In genomic region chr16:31204871-31205666, GRCh38 we compare ENCODE assay signal across 31 cellular contexts. TPM values are rescaled to one million over a fixed set of nuclear protein-coding genes. Genes with fewer than 3 reads are reported as not detected.
DNase-seq lines count a peak whose midpoint lies in the region; ATAC-seq, FAIRE-seq and TF ChIP-seq lines count a peak whose summit lies in the region.
"Had no signal": no experiment of that assay in that cellular context is flagged by ENCODE, and none has a peak within 500 bp of the region (broad histone marks: within the 10 kb centered on the region; RNA-seq: fewer than 3 reads in every experiment).

No MANE protein-coding gene starts in this region.

- H3K79me2 ChIP-seq in HepG2 (ENCODE audit: insufficient read depth, low read length) = no peaks in the 10 kb centered on the region

- H3K4me3 ChIP-seq in HepG2 (replicated peaks in 1 of 3; ENCODE audit: insufficient read depth in 1 of 3, low read depth in 2 of 3, low read length in 3 of 3) (no peak overlapping the region), right lobe of liver (no peak overlapping the region), aorta (ENCODE audit: low read length in 2 of 2) (no peak overlapping the region), BE2C (ENCODE audit: low read depth, low read length) (no peak overlapping the region)
- H3K4me3 ChIP-seq: ascending aorta, left lung had no signal

- no peak overlapping the region for H3K4me2 ChIP-seq in HepG2 (ENCODE audit: low read depth, low read length)

- TF ChIP-seq CTCF in HepG2 (CRISPR knock-in tag; IDR thresholded peaks at IDR 0.05) (no peak), right lobe of liver (IDR thresholded peaks at IDR 0.05) (no peak), BE2C (IDR thresholded peaks at IDR 0.05; ENCODE audit: low read depth, low read length) (no peak)

- FAIRE-seq in HepG2 (lab: Jason Lieb, UNC) = no peak
- FAIRE-seq: G401.6, islet of Langerhans, RCC 7860 had no signal

- H3K27ac Mint-ChIP-seq in activated CD4-positive, alpha-beta memory T cell treated with anti-CD3 and anti-CD28 coated beads for 36 hours = peak overlapping the region; percentile 42
- peak overlapping the region; percentile 48 for H3K27ac Mint-ChIP-seq in memory B cell
- H3K27ac Mint-ChIP-seq: activated CD8-positive, alpha-beta memory T cell treated with anti-CD3 and anti-CD28 coated beads, Interleukin-2, amount 10 ng/mL, durations not matched to agents 7 days and 5 days; activated naive CD8-positive, alpha-beta T cell treated with anti-CD3 and anti-CD28 coated beads for 36 hours; H9; stimulated activated naive B cell treated with anti-CD40 and anti-IgM and Interleukin-4, amounts not matched to agents 10 μg/mL and 1 μg/mL and 100 μg/mL, for 72 hours had no signal

- H3K4me1 Mint-ChIP-seq in activated CD4-positive, alpha-beta memory T cell treated with anti-CD3 and anti-CD28 coated beads for 36 hours (ENCODE audit: low read depth) = peaks cover 31% of the 10 kb centered on the region
- peaks cover 33% of the 10 kb centered on the region for H3K4me1 Mint-ChIP-seq in memory B cell

- TF ChIP-seq POLR2A in HepG2 (IDR thresholded peaks at IDR 0.05; ENCODE audit: insufficient read depth in 1 of 2, low read depth in 2 of 2, low read length in 2 of 2) (no peak), right lobe of liver (IDR thresholded peaks at IDR 0.05) (no peak)

- H3K36me3 ChIP-seq in HepG2 (replicated peaks in 1 of 2; ENCODE audit: control insufficient read depth in 1 of 2, insufficient read depth in 2 of 2, low read length in 2 of 2) (no peaks in the 10 kb centered on the region), right lobe of liver (no peaks in the 10 kb centered on the region), aorta (ENCODE audit: control insufficient read depth in 1 of 2, insufficient read depth in 2 of 2, low read length in 1 of 2) (no peaks in the 10 kb centered on the region), BE2C (no peaks in the 10 kb centered on the region)
- H3K36me3 ChIP-seq: left lung had no signal

- peaks cover 3 to 39% of the 10 kb centered on the region in 2 experiments; a peak in 4 of 5 replicates for H3K27me3 ChIP-seq in HepG2 (ENCODE audit: control insufficient read depth in 1 of 2, insufficient read depth in 2 of 2, low read length in 2 of 2)
- H3K27me3 ChIP-seq in right lobe of liver = no peaks in the 10 kb centered on the region
- H3K27me3 ChIP-seq in aorta (ENCODE audit: control insufficient read depth in 1 of 2, insufficient read depth in 2 of 2, low read length in 1 of 2) = no peaks in the 10 kb centered on the region
- peaks cover 51% of the 10 kb centered on the region for H3K27me3 ChIP-seq in BE2C
- H3K27me3 ChIP-seq: ascending aorta, left lung had no signal

- CTCF ChIA-PET in HepG2 (lab: Yijun Ruan, JAX; ENCODE audit: low intra/inter-chr PET ratio, low total read pairs) = no interaction called here
- CTCF ChIA-PET in activated CD4-positive, alpha-beta memory T cell treated with anti-CD3 and anti-CD28 coated beads for 36 hours (lab: Charles Lee) = interaction anchor here (0.6 to 0.7 kb wide), 2 partner anchors 12 to 57 kb away, joined by 3 read pairs; no protein-coding TSS in a partner anchor

- H3K4me1 ChIP-seq in HepG2 (ENCODE audit: insufficient read depth, low read length) (peaks cover 55% of the 10 kb centered on the region), right lobe of liver (peaks cover 0 to 17% (median 0%) of the 10 kb centered on the region in 4 donors), aorta (ENCODE audit: control insufficient read depth in 1 of 2, insufficient read depth in 2 of 2, low read length in 2 of 2) (no peaks in the 10 kb centered on the region), BE2C (no peaks in the 10 kb centered on the region)

- no peak for TF ChIP-seq RAD21 in HepG2 (CRISPR knock-in tag; IDR thresholded peaks at IDR 0.05)

- H3K9me3 Mint-ChIP-seq in activated CD4-positive, alpha-beta memory T cell treated with anti-CD3 and anti-CD28 coated beads for 36 hours = no peaks in the 10 kb centered on the region
- H3K9me3 Mint-ChIP-seq in memory B cell = peaks cover 1% of the 10 kb centered on the region
- H3K9me3 Mint-ChIP-seq: activated naive CD8-positive, alpha-beta T cell treated with anti-CD3 and anti-CD28 coated beads for 36 hours; H9 had no signal

- no peaks in the 10 kb centered on the region for H3K27me3 Mint-ChIP-seq in activated CD4-positive, alpha-beta memory T cell treated with anti-CD3 and anti-CD28 coated beads for 36 hours
- no peaks in the 10 kb centered on the region for H3K27me3 Mint-ChIP-seq in memory B cell
- H3K27me3 Mint-ChIP-seq: activated naive CD8-positive, alpha-beta T cell treated with anti-CD3 and anti-CD28 coated beads for 36 hours; stimulated activated naive B cell treated with anti-CD40 and anti-IgM and Interleukin-4, amounts not matched to agents 10 μg/mL and 1 μg/mL and 100 μg/mL, for 72 hours had no signal

- H2AFZ ChIP-seq in HepG2 (ENCODE audit: low read length) = no peak overlapping the region

- POLR2A ChIA-PET in HepG2 (lab: Yijun Ruan, JAX) = interaction anchor here (0.9 kb wide), 1 partner anchor 26 kb away, joined by 3 read pairs; the partner anchor contains the start of gene FUS
- POLR2A ChIA-PET in activated CD4-positive, alpha-beta memory T cell treated with anti-CD3 and anti-CD28 coated beads for 36 hours (lab: Charles Lee) = no interaction called here

- no TSS peak for BruUV-seq in HepG2 (replicated peaks; lab: Mats Ljungman, UMichigan)

- H3K4me3 Mint-ChIP-seq in activated CD4-positive, alpha-beta memory T cell treated with anti-CD3 and anti-CD28 coated beads for 36 hours = no peak overlapping the region
- no peak overlapping the region for H3K4me3 Mint-ChIP-seq in memory B cell
- H3K4me3 Mint-ChIP-seq: activated CD8-positive, alpha-beta memory T cell treated with anti-CD3 and anti-CD28 coated beads, Interleukin-2, amount 10 ng/mL, durations not matched to agents 7 days and 5 days; activated naive CD8-positive, alpha-beta T cell treated with anti-CD3 and anti-CD28 coated beads for 36 hours; H9; stimulated activated naive B cell treated with anti-CD40 and anti-IgM and Interleukin-4, amounts not matched to agents 10 μg/mL and 1 μg/mL and 100 μg/mL, for 72 hours had no signal

- no peak overlapping the region for H3K9ac ChIP-seq in HepG2 (ENCODE audit: insufficient read depth, low read depth, low read length)

- TF ChIP-seq EP300 in HepG2 (IDR thresholded peaks at IDR 0.05; ENCODE audit: low read depth in 2 of 2, low read length in 2 of 2) = no peak
- no peak for TF ChIP-seq EP300 in HepG2 (CRISPR knock-in tag; IDR thresholded peaks at IDR 0.05; ENCODE audit: borderline replicate concordance)

- 51% methylated on average over 9 of the region's 9 CpGs for WGBS in HepG2 (ENCODE audit: low lambda C conversion rate)
- WGBS in right lobe of liver (ENCODE audit: insufficient coverage, low coverage, low lambda C conversion rate, missing lambda C conversion rate) = 76% methylated on average over 7 of the region's 9 CpGs
- 86 to 91% methylated on average over 9 of the region's 9 CpGs for WGBS in aorta, 2 donors

- ATAC-seq in HepG2 (no peak), right lobe of liver (no peak), memory B cell (ENCODE audit: low read depth) (no peak), aorta (ENCODE audit: low FRiP score) (no peak)
- ATAC-seq: activated CD8-positive, alpha-beta memory T cell treated with anti-CD3 and anti-CD28 coated beads, Interleukin-2, amount 10 ng/mL, durations not matched to agents 7 days and 5 days; left lung; stimulated activated naive B cell treated with anti-CD40 and anti-IgM and Interleukin-4, amounts not matched to agents 10 μg/mL and 1 μg/mL and 100 μg/mL, for 72 hours had no signal

- intact Hi-C loops in HepG2 (cut with micrococcal nuclease; ENCODE audit: unreplicated experiment) = loop anchor here (5.0 kb wide), 1 partner anchor 237 kb away; the partner anchor contains the start of gene ZNF843
- intact Hi-C loops in right lobe of liver (cut with DNase I) = no loop called here
- intact Hi-C loops in activated CD4-positive, alpha-beta memory T cell treated with anti-CD3 and anti-CD28 coated beads for 36 hours (cut with micrococcal nuclease) = loop anchor here (5.0 kb wide), 2 partner anchors 147 to 237 kb away; partner anchors contain the start of gene ZNF843
- intact Hi-C loops in aorta (cut with DNase I) = no loop called here

- no peaks in the 10 kb centered on the region for H4K20me1 ChIP-seq in HepG2 (ENCODE audit: insufficient read depth, low read length)

- H3K9me3 ChIP-seq in HepG2 (ENCODE audit: low read length) (no peaks in the 10 kb centered on the region), right lobe of liver (no peaks in the 10 kb centered on the region), aorta (ENCODE audit: control insufficient read depth, low read length) (no peaks in the 10 kb centered on the region), BE2C (no peaks in the 10 kb centered on the region)
- H3K9me3 ChIP-seq: ascending aorta, left lung had no signal

- H3K27ac ChIP-seq in HepG2 (ENCODE audit: extremely low read length, insufficient read depth, low read length) = no peak overlapping the region
- H3K27ac ChIP-seq in right lobe of liver = no peak overlapping the region
- H3K27ac ChIP-seq in aorta (ENCODE audit: low read depth in 1 of 2, low read length in 2 of 2) = no peak overlapping the region
- H3K27ac ChIP-seq: ascending aorta, left lung had no signal

- in situ Hi-C loops in HepG2 (cut with HindIII; ENCODE audit: extremely low pct_ligation_motif_present, low pct_unique_long_range_greater_than_20kb) = loop anchor here (25.0 kb wide), 2 partner anchors 232 to 657 kb away; partner anchors contain the start of genes COX6A2, ZNF267 and ZNF843

- no peak for DNase-seq in HepG2 (ENCODE audit: low spot score)
- DNase-seq in right lobe of liver = no peak
- no peak for DNase-seq in activated CD4-positive, alpha-beta memory T cell treated with anti-CD3 and anti-CD28 coated beads for 36 hours
- no peak for DNase-seq in memory B cell (ENCODE audit: low spot score in 2 of 2)
- DNase-seq in aorta = peak; percentile 16 to 18
- DNase-seq in BE2C = no peak
- no peak for DNase-seq in NCI-H1417 treated with DMSO at 0.1 percent for 48 hours (lab: John Stamatoyannopoulos, UW)
- DNase-seq in NK-92 (lab: John Stamatoyannopoulos, UW; ENCODE audit: unreplicated experiment) = no peak
- DNase-seq: activated CD4-positive, alpha-beta T cell treated with anti-CD3 and anti-CD28 coated beads, Interleukin-2, amount 50 U/mL, for 1 hour; activated CD8-positive, alpha-beta memory T cell treated with anti-CD3 and anti-CD28 coated beads, Interleukin-2, amount 10 ng/mL, durations not matched to agents 7 days and 5 days; activated naive CD8-positive, alpha-beta T cell treated with anti-CD3 and anti-CD28 coated beads for 36 hours; C1 segment of cervical spinal cord; Calu3; cortex of kidney; DMS79; erythroblast; H9; head of caudate nucleus; Kasumi-1; left lung; mesenchymal stem cell; NCI-H1436; NCI-H345; occipital lobe; stimulated activated naive B cell treated with anti-CD40 and anti-IgM and Interleukin-4, amounts not matched to agents 10 μg/mL and 1 μg/mL and 100 μg/mL, for 72 hours; substantia nigra; T-helper 9 cell had no signal

- peaks cover 4% of the 10 kb centered on the region for H3K36me3 Mint-ChIP-seq in activated CD4-positive, alpha-beta memory T cell treated with anti-CD3 and anti-CD28 coated beads for 36 hours
- peaks cover 11% of the 10 kb centered on the region for H3K36me3 Mint-ChIP-seq in memory B cell
- H3K36me3 Mint-ChIP-seq: activated naive CD8-positive, alpha-beta T cell treated with anti-CD3 and anti-CD28 coated beads for 36 hours had no signal

RNA-seq across cellular contexts. Expression of gene PYCARD, which starts 2.5 kb away (rescaled TPM):
- 4.4 and 4.8 TPM in 2 replicates for total RNA-seq in HepG2 (2016; rRNA removed; fragmentation: Illumina TruSeq; extraction: Trizol)
- 3.8 and 4.5 TPM in 2 replicates for total RNA-seq in HepG2 (2016; cell fraction: cytosol; rRNA removed; fragmentation: Illumina TruSeq; extraction: Trizol; ENCODE audit: low read depth)
- 3.7 and 4.7 TPM in 2 replicates for total RNA-seq in HepG2 (2016; cell fraction: insoluble cytoplasmic fraction; rRNA removed; fragmentation: Illumina TruSeq; extraction: Trizol)
- 3.8 and 5.0 TPM in 2 replicates for total RNA-seq in HepG2 (2016; cell fraction: membrane; rRNA removed; fragmentation: Illumina TruSeq; extraction: Trizol)
- 1.8 and 2.4 TPM in 2 replicates for total RNA-seq in HepG2 (2016; cell fraction: nucleus; rRNA removed; fragmentation: Illumina TruSeq; extraction: Trizol)
- polyA plus RNA-seq in HepG2 (2011; rRNA removed) = 6.0 and 9.2 TPM in 2 replicates
- 3.7 and 11.2 TPM in 2 replicates for polyA plus RNA-seq in HepG2 (2011; cell fraction: cytosol; rRNA removed)
- 7.2 and 9.7 TPM in 2 replicates for polyA plus RNA-seq in HepG2 (2011; cell fraction: nucleus; rRNA removed)
- polyA plus RNA-seq in HepG2 (2012) = 3.6 and 4.1 TPM in 2 replicates
- polyA plus RNA-seq in HepG2 (2016; cell fraction: cytosol; fragmentation: Illumina TruSeq; extraction: Trizol; ENCODE audit: low read depth) = 3.8 and 5.0 TPM in 2 replicates
- polyA plus RNA-seq in HepG2 (2016; cell fraction: insoluble cytoplasmic fraction; fragmentation: Illumina TruSeq; extraction: Trizol; ENCODE audit: low read depth) = 4.4 and 4.5 TPM in 2 replicates
- 2.7 and 3.2 TPM in 2 replicates for polyA plus RNA-seq in HepG2 (2016; cell fraction: membrane; fragmentation: Illumina TruSeq; extraction: Trizol; ENCODE audit: low read depth)
- 0.87 and 3.1 TPM in 2 replicates for polyA plus RNA-seq in HepG2 (2016; cell fraction: nucleus; fragmentation: Illumina TruSeq; extraction: Trizol; ENCODE audit: insufficient read depth, low read depth)
- polyA minus RNA-seq in HepG2 (2011; rRNA and poly(A)+ RNA removed; ENCODE audit: low replicate concordance) = 7.8 TPM in 1 of 2 replicates, not detected in the other
- 2.7 and 4.6 TPM in 2 replicates for polyA minus RNA-seq in HepG2 (2011; cell fraction: cytosol; rRNA and poly(A)+ RNA removed)
- 0.64 TPM in 1 of 2 replicates, not detected in the other for polyA minus RNA-seq in HepG2 (2011; cell fraction: nucleus; rRNA and poly(A)+ RNA removed)
- total RNA-seq in right lobe of liver = 10 to 100 TPM in 3 of 6 experiments, 1 to 10 TPM in 3; 5.7 to 14.9 (median 9.6) TPM
- 10 to 100 TPM; 13.6 to 14.6 TPM for total RNA-seq in activated CD4-positive, alpha-beta memory T cell treated with anti-CD3 and anti-CD28 coated beads for 36 hours
- total RNA-seq in aorta = 10 to 100 TPM; 13.3 to 23.9 TPM
- 10 to 100 TPM; 14.7 to 52.7 TPM for polyA plus RNA-seq in aorta
- polyA plus RNA-seq in BE2C (2012; ENCODE audit: insufficient read depth, insufficient read length, low read depth) = not detected

RNA-seq across cellular contexts. Expression of gene TRIM72, which starts 8.8 kb away (rescaled TPM):
- total RNA-seq in HepG2 (2016; rRNA removed; fragmentation: Illumina TruSeq; extraction: Trizol) = not detected in 2 replicates
- not detected in 2 replicates for total RNA-seq in HepG2 (2016; cell fraction: cytosol; rRNA removed; fragmentation: Illumina TruSeq; extraction: Trizol; ENCODE audit: low read depth)
- not detected in 2 replicates for total RNA-seq in HepG2 (2016; cell fraction: insoluble cytoplasmic fraction; rRNA removed; fragmentation: Illumina TruSeq; extraction: Trizol)
- total RNA-seq in HepG2 (2016; cell fraction: membrane; rRNA removed; fragmentation: Illumina TruSeq; extraction: Trizol) = not detected in 2 replicates
- total RNA-seq in HepG2 (2016; cell fraction: nucleus; rRNA removed; fragmentation: Illumina TruSeq; extraction: Trizol) = not detected in 2 replicates
- not detected in 2 replicates for polyA plus RNA-seq in HepG2 (2011; rRNA removed)
- polyA plus RNA-seq in HepG2 (2011; cell fraction: cytosol; rRNA removed) = not detected in 2 replicates
- polyA plus RNA-seq in HepG2 (2011; cell fraction: nucleus; rRNA removed) = 0.05 TPM in 1 of 2 replicates, not detected in the other
- polyA plus RNA-seq in HepG2 (2012) = not detected in 2 replicates
- polyA plus RNA-seq in HepG2 (2016; cell fraction: cytosol; fragmentation: Illumina TruSeq; extraction: Trizol; ENCODE audit: low read depth) = not detected in 2 replicates
- not detected in 2 replicates for polyA plus RNA-seq in HepG2 (2016; cell fraction: insoluble cytoplasmic fraction; fragmentation: Illumina TruSeq; extraction: Trizol; ENCODE audit: low read depth)
- not detected in 2 replicates for polyA plus RNA-seq in HepG2 (2016; cell fraction: membrane; fragmentation: Illumina TruSeq; extraction: Trizol; ENCODE audit: low read depth)
- polyA plus RNA-seq in HepG2 (2016; cell fraction: nucleus; fragmentation: Illumina TruSeq; extraction: Trizol; ENCODE audit: insufficient read depth, low read depth) = not detected in 2 replicates
- 0.02 TPM in 1 of 2 replicates, not detected in the other for polyA minus RNA-seq in HepG2 (2011; rRNA and poly(A)+ RNA removed; ENCODE audit: low replicate concordance)
- polyA minus RNA-seq in HepG2 (2011; cell fraction: cytosol; rRNA and poly(A)+ RNA removed) = not detected in 2 replicates
- polyA minus RNA-seq in HepG2 (2011; cell fraction: nucleus; rRNA and poly(A)+ RNA removed) = not detected in 2 replicates
- total RNA-seq in right lobe of liver = under 1 TPM in 1 of 6 experiments, not detected in 5; 0.06 TPM
- not detected for total RNA-seq in activated CD4-positive, alpha-beta memory T cell treated with anti-CD3 and anti-CD28 coated beads for 36 hours
- under 1 TPM in 1 of 2 donors, not detected in 1; 0.24 TPM for total RNA-seq in aorta
- under 1 TPM in 1 of 2 donors, not detected in 1; 0.05 TPM for polyA plus RNA-seq in aorta
- polyA plus RNA-seq in BE2C (2012; ENCODE audit: insufficient read depth, insufficient read length, low read depth) = 0.54 TPM
- total RNA-seq: activated CD8-positive, alpha-beta memory T cell treated with anti-CD3 and anti-CD28 coated beads, Interleukin-2, amount 10 ng/mL, durations not matched to agents 7 days and 5 days; activated naive CD8-positive, alpha-beta T cell treated with anti-CD3 and anti-CD28 coated beads for 36 hours; ascending aorta; Calu3 had no signal

RNA-seq across cellular contexts. Expression of gene PYDC1, which starts 11.9 kb away (rescaled TPM):
- not detected in 2 replicates for total RNA-seq in HepG2 (2016; rRNA removed; fragmentation: Illumina TruSeq; extraction: Trizol)
- total RNA-seq in HepG2 (2016; cell fraction: cytosol; rRNA removed; fragmentation: Illumina TruSeq; extraction: Trizol; ENCODE audit: low read depth) = not detected in 2 replicates
- not detected in 2 replicates for total RNA-seq in HepG2 (2016; cell fraction: insoluble cytoplasmic fraction; rRNA removed; fragmentation: Illumina TruSeq; extraction: Trizol)
- total RNA-seq in HepG2 (2016; cell fraction: membrane; rRNA removed; fragmentation: Illumina TruSeq; extraction: Trizol) = not detected in 2 replicates
- total RNA-seq in HepG2 (2016; cell fraction: nucleus; rRNA removed; fragmentation: Illumina TruSeq; extraction: Trizol) = not detected in 2 replicates
- not detected in 2 replicates for polyA plus RNA-seq in HepG2 (2011; rRNA removed)
- not detected in 2 replicates for polyA plus RNA-seq in HepG2 (2011; cell fraction: cytosol; rRNA removed)
- polyA plus RNA-seq in HepG2 (2011; cell fraction: nucleus; rRNA removed) = not detected in 2 replicates
- not detected in 2 replicates for polyA plus RNA-seq in HepG2 (2012)
- polyA plus RNA-seq in HepG2 (2016; cell fraction: cytosol; fragmentation: Illumina TruSeq; extraction: Trizol; ENCODE audit: low read depth) = not detected in 2 replicates
- polyA plus RNA-seq in HepG2 (2016; cell fraction: insoluble cytoplasmic fraction; fragmentation: Illumina TruSeq; extraction: Trizol; ENCODE audit: low read depth) = not detected in 2 replicates
- not detected in 2 replicates for polyA plus RNA-seq in HepG2 (2016; cell fraction: membrane; fragmentation: Illumina TruSeq; extraction: Trizol; ENCODE audit: low read depth)
- not detected in 2 replicates for polyA plus RNA-seq in HepG2 (2016; cell fraction: nucleus; fragmentation: Illumina TruSeq; extraction: Trizol; ENCODE audit: insufficient read depth, low read depth)
- not detected in 2 replicates for polyA minus RNA-seq in HepG2 (2011; rRNA and poly(A)+ RNA removed; ENCODE audit: low replicate concordance)
- not detected in 2 replicates for polyA minus RNA-seq in HepG2 (2011; cell fraction: cytosol; rRNA and poly(A)+ RNA removed)
- not detected in 2 replicates for polyA minus RNA-seq in HepG2 (2011; cell fraction: nucleus; rRNA and poly(A)+ RNA removed)
- not detected for total RNA-seq in right lobe of liver
- not detected for total RNA-seq in activated CD4-positive, alpha-beta memory T cell treated with anti-CD3 and anti-CD28 coated beads for 36 hours
- total RNA-seq in aorta = not detected
- not detected for polyA plus RNA-seq in aorta
- not detected for polyA plus RNA-seq in BE2C (2012; ENCODE audit: insufficient read depth, insufficient read length, low read depth)
- total RNA-seq: activated CD8-positive, alpha-beta memory T cell treated with anti-CD3 and anti-CD28 coated beads, Interleukin-2, amount 10 ng/mL, durations not matched to agents 7 days and 5 days; activated naive CD8-positive, alpha-beta T cell treated with anti-CD3 and anti-CD28 coated beads for 36 hours; ascending aorta; Calu3; left lung had no signal

RNA-seq across cellular contexts. Expression of gene FUS, which starts 25.1 kb away (rescaled TPM):
- total RNA-seq in HepG2 (2016; rRNA removed; fragmentation: Illumina TruSeq; extraction: Trizol) (64.8 and 68.1 TPM in 2 replicates), right lobe of liver (10 to 100 TPM; 18.7 to 69.7 (median 40.4) TPM), aorta (100 to 1,000 TPM; 243 to 254 TPM)
- 132 and 135 TPM in 2 replicates for total RNA-seq in HepG2 (2016; cell fraction: cytosol; rRNA removed; fragmentation: Illumina TruSeq; extraction: Trizol; ENCODE audit: low read depth)
- total RNA-seq in HepG2 (2016; cell fraction: insoluble cytoplasmic fraction; rRNA removed; fragmentation: Illumina TruSeq; extraction: Trizol) = 65.7 and 69.2 TPM in 2 replicates
- 107 and 110 TPM in 2 replicates for total RNA-seq in HepG2 (2016; cell fraction: membrane; rRNA removed; fragmentation: Illumina TruSeq; extraction: Trizol)
- 164 and 176 TPM in 2 replicates for total RNA-seq in HepG2 (2016; cell fraction: nucleus; rRNA removed; fragmentation: Illumina TruSeq; extraction: Trizol)
- polyA plus RNA-seq in HepG2 (2011; rRNA removed) (168 and 176 TPM in 2 replicates), aorta (100 to 1,000 TPM in 1 of 2 donors, 10 to 100 TPM in 1; 95.7 to 329 TPM)
- 81.1 and 83.9 TPM in 2 replicates for polyA plus RNA-seq in HepG2 (2011; cell fraction: cytosol; rRNA removed)
- 401 and 461 TPM in 2 replicates for polyA plus RNA-seq in HepG2 (2011; cell fraction: nucleus; rRNA removed)
- 485 and 576 TPM in 2 replicates for polyA plus RNA-seq in HepG2 (2012)
- 70.9 and 79.9 TPM in 2 replicates for polyA plus RNA-seq in HepG2 (2016; cell fraction: cytosol; fragmentation: Illumina TruSeq; extraction: Trizol; ENCODE audit: low read depth)
- polyA plus RNA-seq in HepG2 (2016; cell fraction: insoluble cytoplasmic fraction; fragmentation: Illumina TruSeq; extraction: Trizol; ENCODE audit: low read depth) = 475 and 565 TPM in 2 replicates
- polyA plus RNA-seq in HepG2 (2016; cell fraction: membrane; fragmentation: Illumina TruSeq; extraction: Trizol; ENCODE audit: low read depth) = 78.4 and 96.5 TPM in 2 replicates
- 1,051 and 1,103 TPM in 2 replicates for polyA plus RNA-seq in HepG2 (2016; cell fraction: nucleus; fragmentation: Illumina TruSeq; extraction: Trizol; ENCODE audit: insufficient read depth, low read depth)
- polyA minus RNA-seq in HepG2 (2011; rRNA and poly(A)+ RNA removed; ENCODE audit: low replicate concordance) = 149 and 213 TPM in 2 replicates
- polyA minus RNA-seq in HepG2 (2011; cell fraction: cytosol; rRNA and poly(A)+ RNA removed) = 117 and 135 TPM in 2 replicates
- 379 and 413 TPM in 2 replicates for polyA minus RNA-seq in HepG2 (2011; cell fraction: nucleus; rRNA and poly(A)+ RNA removed)
- 100 to 1,000 TPM; 459 to 489 TPM for total RNA-seq in activated CD4-positive, alpha-beta memory T cell treated with anti-CD3 and anti-CD28 coated beads for 36 hours
- polyA plus RNA-seq in BE2C (2012; ENCODE audit: insufficient read depth, insufficient read length, low read depth) = 509 TPM

RNA-seq across cellular contexts. Expression of gene ITGAM, which starts 54.7 kb away (rescaled TPM):
- total RNA-seq in HepG2 (2016; rRNA removed; fragmentation: Illumina TruSeq; extraction: Trizol) (0.11 and 0.20 TPM in 2 replicates), right lobe of liver (10 to 100 TPM in 1 of 6 experiments, 1 to 10 TPM in 5; 2.7 to 11.6 (median 4.3) TPM), aorta (10 to 100 TPM; 15.7 to 40.1 TPM)
- not detected in 2 replicates for total RNA-seq in HepG2 (2016; cell fraction: cytosol; rRNA removed; fragmentation: Illumina TruSeq; extraction: Trizol; ENCODE audit: low read depth)
- 0.09 TPM in 1 of 2 replicates, not detected in the other for total RNA-seq in HepG2 (2016; cell fraction: insoluble cytoplasmic fraction; rRNA removed; fragmentation: Illumina TruSeq; extraction: Trizol)
- total RNA-seq in HepG2 (2016; cell fraction: membrane; rRNA removed; fragmentation: Illumina TruSeq; extraction: Trizol) = not detected in 2 replicates
- total RNA-seq in HepG2 (2016; cell fraction: nucleus; rRNA removed; fragmentation: Illumina TruSeq; extraction: Trizol) = not detected in 2 replicates
- polyA plus RNA-seq in HepG2 (2011; rRNA removed) (0.01 and 0.09 TPM in 2 replicates), aorta (1 to 10 TPM in 1 of 2 donors, under 1 TPM in 1; 0.74 to 6.9 TPM)
- 0.05 and 0.11 TPM in 2 replicates for polyA plus RNA-seq in HepG2 (2011; cell fraction: cytosol; rRNA removed)
- polyA plus RNA-seq in HepG2 (2011; cell fraction: nucleus; rRNA removed) = 0.14 and 1.0 TPM in 2 replicates
- polyA plus RNA-seq in HepG2 (2012) = not detected in 2 replicates
- polyA plus RNA-seq in HepG2 (2016; cell fraction: cytosol; fragmentation: Illumina TruSeq; extraction: Trizol; ENCODE audit: low read depth) = not detected in 2 replicates
- not detected in 2 replicates for polyA plus RNA-seq in HepG2 (2016; cell fraction: insoluble cytoplasmic fraction; fragmentation: Illumina TruSeq; extraction: Trizol; ENCODE audit: low read depth)
- polyA plus RNA-seq in HepG2 (2016; cell fraction: membrane; fragmentation: Illumina TruSeq; extraction: Trizol; ENCODE audit: low read depth) = not detected in 2 replicates
- not detected in 2 replicates for polyA plus RNA-seq in HepG2 (2016; cell fraction: nucleus; fragmentation: Illumina TruSeq; extraction: Trizol; ENCODE audit: insufficient read depth, low read depth)
- not detected in 2 replicates for polyA minus RNA-seq in HepG2 (2011; rRNA and poly(A)+ RNA removed; ENCODE audit: low replicate concordance)
- not detected in 2 replicates for polyA minus RNA-seq in HepG2 (2011; cell fraction: cytosol; rRNA and poly(A)+ RNA removed)
- not detected in 2 replicates for polyA minus RNA-seq in HepG2 (2011; cell fraction: nucleus; rRNA and poly(A)+ RNA removed)
- total RNA-seq in activated CD4-positive, alpha-beta memory T cell treated with anti-CD3 and anti-CD28 coated beads for 36 hours = 1 to 10 TPM; 4.1 to 5.0 TPM
- polyA plus RNA-seq in BE2C (2012; ENCODE audit: insufficient read depth, insufficient read length, low read depth) = not detected

Comparison
In these comparisons a context has a peak if more than half of its experiments do, and no peak if none do; other contexts are left out.
1. intact Hi-C loops: an anchor here in HepG2 (5.0 kb wide) and activated CD4-positive, alpha-beta memory T cell treated with anti-CD3 and anti-CD28 coated beads for 36 hours (5.0 kb wide); none called in right lobe of liver and aorta.
2. DNase-seq: peak in aorta (2 of 2); none in HepG2 (single experiment), right lobe of liver (0 of 3), activated CD4-positive, alpha-beta memory T cell treated with anti-CD3 and anti-CD28 coated beads for 36 hours (single experiment), memory B cell (0 of 2), BE2C (single experiment), NCI-H1417 treated with DMSO at 0.1 percent for 48 hours (single experiment) and NK-92 (single experiment).